Comparison of ENCODE assay signal across 1 cellular context in genomic region chr3:175234075-175234474, GRCh38.
TF ChIP-seq lines count a peak whose summit lies in the region.

No MANE protein-coding gene starts in this region.

TF ChIP-seq in GM23338, 12 proteins besides CTCF, POLR2A, EP300 and RAD21 (continued from another document):
- TF ChIP-seq ETS1 (IDR thresholded peaks at IDR 0.05) (no peak), ZNF114 (CRISPR knock-in tag; IDR thresholded peaks at IDR 0.05) (no peak), EZH2 (IDR thresholded peaks at IDR 0.05; ENCODE audit: low read depth, unreplicated experiment) (no peak), POLR2AphosphoS5 (IDR thresholded peaks at IDR 0.05; ENCODE audit: low read depth) (no peak), REST (IDR thresholded peaks at IDR 0.05; ENCODE audit: unreplicated experiment) (no peak), NANOG (IDR thresholded peaks at IDR 0.05; ENCODE audit: borderline replicate concordance) (no peak), ZNF331 (CRISPR knock-in tag; IDR thresholded peaks at IDR 0.05; ENCODE audit: low read depth) (no peak)
